ENCODE assay signal across 29 cellular contexts in the genomic region with DNA sequence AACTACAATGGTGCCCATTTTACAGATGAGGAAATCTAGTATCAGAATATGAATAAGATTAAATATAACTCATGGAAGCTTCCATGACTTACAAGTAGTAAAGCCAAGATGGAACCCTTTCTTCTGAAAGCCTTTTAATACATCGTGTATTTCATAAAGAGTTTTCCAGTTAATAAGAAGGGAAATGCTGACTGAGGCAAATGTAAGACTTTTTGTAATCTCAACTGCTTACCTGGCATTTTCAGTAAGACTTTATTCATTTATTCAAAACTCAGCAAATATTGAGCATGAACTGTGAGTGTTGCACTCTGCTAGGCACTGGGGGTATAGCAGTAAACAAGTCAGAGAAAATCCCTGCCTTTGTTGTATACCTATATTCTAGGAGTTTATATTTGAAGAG.
"Had no signal": no experiment of that assay in that cellular context is flagged by ENCODE, and none has a peak within 500 bp of the region (broad histone marks: within the 10 kb centered on the region; RNA-seq: fewer than 3 reads in every experiment).

No MANE protein-coding gene starts in this region.

- H3K27me3 Mint-ChIP-seq: stimulated activated memory B cell treated with anti-CD40 and anti-IgM and Interleukin-4, amounts not matched to agents 10 μg/mL and 1 μg/mL and 100 μg/mL, for 72 hours; stimulated activated naive B cell treated with anti-CD40 and anti-IgM and Interleukin-4, amounts not matched to agents 10 μg/mL and 1 μg/mL and 100 μg/mL, for 72 hours; stimulated activated naive CD8-positive, alpha-beta T cell treated with anti-CD3 and anti-CD28 coated beads, Interleukin-15, amount 100 ng/mL, for 72 hours; stimulated activated naive CD8-positive, alpha-beta T cell treated with anti-CD3 and anti-CD28 coated beads, Interleukin-15, Interleukin-2, amounts not matched to agents 100 ng/mL and 50 ng/mL, for 24 hours; type B pancreatic cell had no signal

- H3K9me3 ChIP-seq: stomach, suprapubic skin, testis, thoracic aorta, thyroid gland, tibial artery, tibial nerve, transverse colon, upper lobe of left lung, upper lobe of right lung, uterus, vagina had no signal

- H3K36me3 Mint-ChIP-seq: stimulated activated effector memory CD8-positive, alpha-beta T cell treated with anti-CD3 and anti-CD28 coated beads, Interleukin-12 subunit alpha, Interleukin-12 subunit beta, amount 100 ng/mL, for 72 hours; stimulated activated memory B cell treated with anti-CD40 and anti-IgM and Interleukin-4, amounts not matched to agents 10 μg/mL and 1 μg/mL and 100 μg/mL, for 72 hours; stimulated activated naive B cell treated with anti-CD40 and anti-IgM and Interleukin-4, amounts not matched to agents 10 μg/mL and 1 μg/mL and 100 μg/mL, for 72 hours; type B pancreatic cell had no signal

- H3K27ac ChIP-seq: stomach, suprapubic skin, testis, thoracic aorta, thyroid gland, tibial artery, tibial nerve, transverse colon, upper lobe of left lung, upper lobe of right lung, uterus, vagina had no signal

- DNase-seq: stimulated activated CD4-positive, alpha-beta T cell treated with anti-CD3 and anti-CD28 coated beads, Interleukin-2, amount 100 ng/mL, for 48 hours; stimulated activated CD4-positive, alpha-beta T cell treated with anti-CD3 and anti-CD28 coated beads, Interleukin-4, amount 100 ng/mL, for 1 hour; stimulated activated CD4-positive, alpha-beta T cell treated with anti-CD3 and anti-CD28 coated beads, Interleukin-4, amount 100 ng/mL, for 24 hours; stimulated activated CD4-positive, alpha-beta T cell treated with anti-CD3 and anti-CD28 coated beads, Interleukin-4, amount 100 ng/mL, for 4 hours; stimulated activated CD8-positive, alpha-beta memory T cell treated with anti-CD3 and anti-CD28 coated beads, Interleukin-4, amount 100 ng/mL, for 48 hours; stimulated activated naive B cell treated with anti-CD40 and anti-IgM and Interleukin-4, amounts not matched to agents 10 μg/mL and 1 μg/mL and 100 μg/mL, for 72 hours; stimulated activated naive CD4-positive, alpha-beta T cell; stimulated activated naive CD4-positive, alpha-beta T cell treated with Interleukin-2 at 50 U/mL for 16 hours; stimulated activated naive CD8-positive, alpha-beta T cell treated with anti-CD3 and anti-CD28 coated beads, Interleukin-15, amount 100 ng/mL, for 72 hours; stimulated activated naive CD8-positive, alpha-beta T cell treated with anti-CD3 and anti-CD28 coated beads, Interleukin-15, Interleukin-2, amounts not matched to agents 100 U/mL and 50 U/mL, for 24 hours; stomach; substantia nigra; testis; thyroid gland; tibial artery; transverse colon; trophoblast cell; upper lobe of left lung; upper lobe of right lung; uterus had no signal

- H3K27me3 ChIP-seq: stomach, testis, thyroid gland, tibial artery, tibial nerve, transverse colon, upper lobe of left lung, upper lobe of right lung, uterus, vagina had no signal

- H3K36me3 ChIP-seq: stomach, suprapubic skin, thoracic aorta, thyroid gland, tibial artery, tibial nerve, transverse colon, upper lobe of left lung, upper lobe of right lung, uterus, vagina had no signal

- H3K9me3 Mint-ChIP-seq: stimulated activated naive CD8-positive, alpha-beta T cell treated with anti-CD3 and anti-CD28 coated beads, Interleukin-15, amount 100 ng/mL, for 72 hours; stimulated activated naive CD8-positive, alpha-beta T cell treated with anti-CD3 and anti-CD28 coated beads, Interleukin-15, Interleukin-2, amounts not matched to agents 100 ng/mL and 50 ng/mL, for 24 hours had no signal

- H3K4me3 Mint-ChIP-seq: stimulated activated effector memory CD8-positive, alpha-beta T cell treated with anti-CD3 and anti-CD28 coated beads, Interleukin-12 subunit alpha, Interleukin-12 subunit beta, amount 100 ng/mL, for 72 hours; stimulated activated memory B cell treated with anti-CD40 and anti-IgM and Interleukin-4, amounts not matched to agents 10 μg/mL and 1 μg/mL and 100 μg/mL, for 72 hours; stimulated activated naive B cell treated with anti-CD40 and anti-IgM and Interleukin-4, amounts not matched to agents 10 μg/mL and 1 μg/mL and 100 μg/mL, for 72 hours; stimulated activated naive CD8-positive, alpha-beta T cell treated with anti-CD3 and anti-CD28 coated beads, Interleukin-15, amount 100 ng/mL, for 72 hours; stimulated activated naive CD8-positive, alpha-beta T cell treated with anti-CD3 and anti-CD28 coated beads, Interleukin-15, Interleukin-2, amounts not matched to agents 100 ng/mL and 50 ng/mL, for 24 hours; type B pancreatic cell had no signal

- FAIRE-seq: urothelium cell line had no signal

- H3K4me1 ChIP-seq: stomach, suprapubic skin, testis, thyroid gland, tibial artery, tibial nerve, transverse colon, upper lobe of left lung, upper lobe of right lung, uterus, vagina had no signal

- H3K4me3 ChIP-seq: stomach, suprapubic skin, testis, thoracic aorta, thyroid gland, tibial artery, tibial nerve, transverse colon, upper lobe of left lung, upper lobe of right lung, uterus, vagina had no signal

- ATAC-seq: stimulated activated effector memory CD8-positive, alpha-beta T cell treated with anti-CD3 and anti-CD28 coated beads, Interleukin-12 subunit alpha, Interleukin-12 subunit beta, amount 100 ng/mL, for 72 hours; stimulated activated memory B cell treated with anti-CD40 and anti-IgM and Interleukin-4, amounts not matched to agents 10 μg/mL and 1 μg/mL and 100 μg/mL, for 72 hours; stimulated activated naive B cell treated with anti-CD40 and anti-IgM and Interleukin-4, amounts not matched to agents 10 μg/mL and 1 μg/mL and 100 μg/mL, for 72 hours; stimulated activated naive CD8-positive, alpha-beta T cell treated with anti-CD3 and anti-CD28 coated beads, Interleukin-15, amount 100 ng/mL, for 72 hours; stimulated activated naive CD8-positive, alpha-beta T cell treated with anti-CD3 and anti-CD28 coated beads, Interleukin-15, Interleukin-2, amounts not matched to agents 100 U/mL and 50 U/mL, for 24 hours; upper lobe of right lung had no signal

- H3K27ac Mint-ChIP-seq: stimulated activated effector memory CD8-positive, alpha-beta T cell treated with anti-CD3 and anti-CD28 coated beads, Interleukin-12 subunit alpha, Interleukin-12 subunit beta, amount 100 ng/mL, for 72 hours; stimulated activated memory B cell treated with anti-CD40 and anti-IgM and Interleukin-4, amounts not matched to agents 10 μg/mL and 1 μg/mL and 100 μg/mL, for 72 hours; stimulated activated naive B cell treated with anti-CD40 and anti-IgM and Interleukin-4, amounts not matched to agents 10 μg/mL and 1 μg/mL and 100 μg/mL, for 72 hours; stimulated activated naive CD8-positive, alpha-beta T cell treated with anti-CD3 and anti-CD28 coated beads, Interleukin-15, amount 100 ng/mL, for 72 hours; stimulated activated naive CD8-positive, alpha-beta T cell treated with anti-CD3 and anti-CD28 coated beads, Interleukin-15, Interleukin-2, amounts not matched to agents 100 ng/mL and 50 ng/mL, for 24 hours; type B pancreatic cell had no signal

- H3K4me1 Mint-ChIP-seq: stimulated activated effector memory CD8-positive, alpha-beta T cell treated with anti-CD3 and anti-CD28 coated beads, Interleukin-12 subunit alpha, Interleukin-12 subunit beta, amount 100 ng/mL, for 72 hours; stimulated activated memory B cell treated with anti-CD40 and anti-IgM and Interleukin-4, amounts not matched to agents 10 μg/mL and 1 μg/mL and 100 μg/mL, for 72 hours; stimulated activated naive B cell treated with anti-CD40 and anti-IgM and Interleukin-4, amounts not matched to agents 10 μg/mL and 1 μg/mL and 100 μg/mL, for 72 hours; stimulated activated naive CD8-positive, alpha-beta T cell treated with anti-CD3 and anti-CD28 coated beads, Interleukin-15, amount 100 ng/mL, for 72 hours had no signal
